In genomic region chr1:166258017-166258416, GRCh38 we compare ENCODE assay signal across 26 cellular contexts.
A peak's percentile ranks its signal among the peaks of the same experiment; 100 is the strongest.
DNase-seq lines count a peak whose midpoint lies in the region; ATAC-seq, FAIRE-seq and TF ChIP-seq lines count a peak whose summit lies in the region.
"Had no signal": no experiment of that assay in that cellular context is flagged by ENCODE, and none has a peak within 500 bp of the region (broad histone marks: within the 10 kb centered on the region; RNA-seq: fewer than 3 reads in every experiment).

No MANE protein-coding gene starts in this region.

- intact Hi-C loops in kidney (cut with DNase I) = no loop called here
- intact Hi-C loops in colonic mucosa (cut with DNase I) = no loop called here

- TF ChIP-seq CTCF in GM12865 (IDR thresholded peaks at IDR 0.05; ENCODE audit: insufficient read depth, low read depth, low read length, missing control alignments) (peak; percentile 39), kidney (IDR thresholded peaks at IDR 0.05; ENCODE audit: borderline replicate concordance, extremely low read depth, insufficient read depth) (no peak), colonic mucosa (IDR thresholded peaks at IDR 0.05) (no peak)

- H3K4me3 ChIP-seq in GM12865 (ENCODE audit: low read depth, low read length) = no peak overlapping the region
- no peak overlapping the region for H3K4me3 ChIP-seq in kidney (ENCODE audit: low read length in 2 of 2)
- H3K4me3 ChIP-seq in colonic mucosa = no peak overlapping the region
- H3K4me3 ChIP-seq: GM23248, mucosa of descending colon, tibial nerve had no signal

- FAIRE-seq in kidney (lab: Jason Lieb, UNC) = no peak

- H3K9ac ChIP-seq in kidney (ENCODE audit: low read length in 2 of 2) (no peak overlapping the region), colonic mucosa (ENCODE audit: low read depth in 2 of 2, low read length in 2 of 2) (no peak overlapping the region)
- H3K9ac ChIP-seq: GM23248 had no signal

- ATAC-seq in GM19025 (IDR thresholded peaks at IDR 0.05; ENCODE audit: low read depth, unreplicated experiment) (peak; percentile 64), GM18909 (IDR thresholded peaks at IDR 0.05; ENCODE audit: poor library complexity, unreplicated experiment) (no peak), HG03175 (IDR thresholded peaks at IDR 0.05; ENCODE audit: unreplicated experiment) (no peak)
- ATAC-seq: left colon, mucosa of descending colon, natural killer cell had no signal

- no peak overlapping the region for H3K27ac ChIP-seq in kidney (ENCODE audit: low read depth in 2 of 2, low read length in 2 of 2)
- H3K27ac ChIP-seq in colonic mucosa = no peak overlapping the region
- H3K27ac ChIP-seq: epithelial cell of prostate, GM23248, tibial nerve had no signal

- peak; percentile 58 for DNase-seq in GM12865 (ENCODE audit: low read depth)
- peak; percentile 15 for DNase-seq in HuH-7 (ENCODE audit: low spot score)
- peak; percentile 29 for DNase-seq in kidney
- DNase-seq in NCI-H1436 (lab: John Stamatoyannopoulos, UW) = no peak
- no peak for DNase-seq in colonic mucosa
- DNase-seq: activated CD4-positive, alpha-beta T cell treated with anti-CD3 and anti-CD28 coated beads, Interleukin-2, amount 50 U/mL, for 1 hour; activated CD4-positive, CD25-positive, alpha-beta regulatory T cell; activated effector memory CD4-positive, alpha-beta T cell treated with anti-CD3 and anti-CD28 coated beads, Interleukin-2, amount 50 U/mL, for 16 hours; activated T-cell treated with anti-CD3 and anti-CD28 coated beads, Interleukin-2, amount 50 U/mL, for 1 hour; aorta; GM23248; immature natural killer cell; left colon; mammary epithelial cell; mucosa of descending colon; natural killer cell; NCI-H1436 treated with DMSO at 0.1 percent for 48 hours; NCI-H748 treated with DMSO at 0.1 percent for 48 hours; RPMI8226; stimulated activated CD4-positive, alpha-beta T cell treated with anti-CD3 and anti-CD28 coated beads, Interleukin-4, amount 100 ng/mL, for 1 hour; T-helper 1 cell had no signal

- H3K9me3 ChIP-seq in kidney (ENCODE audit: control insufficient read depth in 1 of 2, low read length in 2 of 2) (peaks cover 4% of the 10 kb centered on the region in 2 donors), colonic mucosa (no peaks in the 10 kb centered on the region)
- H3K9me3 ChIP-seq: mucosa of descending colon had no signal

- H3K27me3 ChIP-seq in colonic mucosa = no peaks in the 10 kb centered on the region
- H3K27me3 ChIP-seq: tibial nerve had no signal

- no peaks in the 10 kb centered on the region for H3K36me3 ChIP-seq in kidney (ENCODE audit: control insufficient read depth in 1 of 2, insufficient read depth in 2 of 2, low read length in 2 of 2)
- H3K36me3 ChIP-seq in colonic mucosa = no peaks in the 10 kb centered on the region
- H3K36me3 ChIP-seq: tibial nerve had no signal

- H3K4me1 ChIP-seq in kidney (ENCODE audit: control insufficient read depth in 1 of 2, insufficient read depth in 1 of 2, low read depth in 1 of 2, low read length in 2 of 2) (no peaks in the 10 kb centered on the region), colonic mucosa (no peaks in the 10 kb centered on the region)
- H3K4me1 ChIP-seq: tibial nerve had no signal

Comparison
In these comparisons a context has a peak if more than half of its experiments do, and no peak if none do; other contexts are left out.
1. DNase-seq: peak in GM12865 (single experiment), HuH-7 (single experiment) and kidney (single experiment); none in NCI-H1436 (single experiment) and colonic mucosa (single experiment).